Comparison of ENCODE assay signal across 8 cellular contexts in the genomic region with DNA sequence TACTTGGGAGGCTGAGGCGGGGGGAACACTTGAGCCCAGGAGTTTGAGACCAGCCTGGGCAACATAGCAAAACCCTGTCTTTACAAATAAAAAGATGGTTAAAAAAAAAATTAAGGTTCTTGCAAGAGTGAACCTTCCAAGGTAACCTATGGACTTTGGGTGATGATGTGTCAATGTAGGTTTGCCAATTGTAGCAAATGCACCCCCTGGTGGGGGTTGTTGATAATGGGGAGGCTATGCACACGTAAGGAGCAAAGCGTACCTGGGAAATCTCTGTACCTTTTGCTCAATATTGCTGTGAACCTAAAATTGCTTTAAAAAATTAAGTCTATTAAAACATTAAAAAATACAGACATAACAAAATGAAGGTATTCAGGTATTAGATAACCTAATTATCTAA.
A peak's percentile ranks its signal among the peaks of the same experiment; 100 is the strongest.
DNase-seq lines count a peak whose midpoint lies in the region; ATAC-seq and TF ChIP-seq lines count a peak whose summit lies in the region.

No MANE protein-coding gene starts in this region.

- peaks cover 7% of the 10 kb centered on the region for H3K4me1 ChIP-seq in lower lobe of right lung

- TF ChIP-seq RAD21 in Ishikawa (IDR thresholded peaks at IDR 0.05; ENCODE audit: low read depth) = peak; percentile 39

- intact Hi-C loops in lower lobe of right lung (cut with DNase I) = no loop called here

- H3K27ac ChIP-seq in lower lobe of right lung = no peak overlapping the region

- DNase-seq in activated CD4-positive, alpha-beta T cell treated with anti-CD3 and anti-CD28 coated beads for 24 hours (ENCODE audit: low read depth in 2 of 2) = peak; percentile 7 to 15
- DNase-seq in activated CD4-positive, alpha-beta T cell treated with anti-CD3 and anti-CD28 coated beads, Interleukin-2, amount 50 U/mL, for 1 hour = no peak
- DNase-seq in activated naive CD4-positive, alpha-beta T cell treated with anti-CD3 and anti-CD28 coated beads, Interleukin-2, amount 50 U/mL, for 16 hours = peak; percentile 22
- DNase-seq in lower lobe of right lung (no peak), hypothalamus (lab: John Stamatoyannopoulos, UW) (no peak), cerebellar nuclear complex (lab: John Stamatoyannopoulos, UW) (no peak)

- peak; percentile 48 for TF ChIP-seq CTCF in lower lobe of right lung (IDR thresholded peaks at IDR 0.05)

- H3K4me3 ChIP-seq in lower lobe of right lung = no peak overlapping the region

- TF ChIP-seq EP300 in Ishikawa (IDR thresholded peaks at IDR 0.05; ENCODE audit: borderline replicate concordance) = no peak

- no peaks in the 10 kb centered on the region for H3K9me3 ChIP-seq in lower lobe of right lung

- H3K36me3 ChIP-seq in lower lobe of right lung = no peaks in the 10 kb centered on the region

- ATAC-seq in lower lobe of right lung = no peak
- ATAC-seq in HG03139 (IDR thresholded peaks at IDR 0.05; ENCODE audit: unreplicated experiment) = no peak

- H3K27me3 ChIP-seq in lower lobe of right lung (ENCODE audit: low read depth) = no peaks in the 10 kb centered on the region

TF ChIP-seq in Ishikawa, 13 proteins besides CTCF, POLR2A, EP300 and RAD21:
- TF ChIP-seq TEAD4 (IDR thresholded peaks at IDR 0.05) (no peak), TCF12 (IDR thresholded peaks at IDR 0.05; ENCODE audit: low read depth) (no peak), EGR1 (IDR thresholded peaks at IDR 0.05) (no peak), YY1 (IDR thresholded peaks at IDR 0.05; ENCODE audit: low read depth) (no peak)

Comparison
In these comparisons a context has a peak if more than half of its experiments do, and no peak if none do; other contexts are left out.
1. DNase-seq: peak in activated CD4-positive, alpha-beta T cell treated with anti-CD3 and anti-CD28 coated beads for 24 hours (2 of 2) and activated naive CD4-positive, alpha-beta T cell treated with anti-CD3 and anti-CD28 coated beads, Interleukin-2, amount 50 U/mL, for 16 hours (single experiment); none in activated CD4-positive, alpha-beta T cell treated with anti-CD3 and anti-CD28 coated beads, Interleukin-2, amount 50 U/mL, for 1 hour (single experiment), lower lobe of right lung (single experiment), hypothalamus (0 of 51) and cerebellar nuclear complex (0 of 2).